20 cellular contexts compared by ENCODE assay signal in the genomic region with DNA sequence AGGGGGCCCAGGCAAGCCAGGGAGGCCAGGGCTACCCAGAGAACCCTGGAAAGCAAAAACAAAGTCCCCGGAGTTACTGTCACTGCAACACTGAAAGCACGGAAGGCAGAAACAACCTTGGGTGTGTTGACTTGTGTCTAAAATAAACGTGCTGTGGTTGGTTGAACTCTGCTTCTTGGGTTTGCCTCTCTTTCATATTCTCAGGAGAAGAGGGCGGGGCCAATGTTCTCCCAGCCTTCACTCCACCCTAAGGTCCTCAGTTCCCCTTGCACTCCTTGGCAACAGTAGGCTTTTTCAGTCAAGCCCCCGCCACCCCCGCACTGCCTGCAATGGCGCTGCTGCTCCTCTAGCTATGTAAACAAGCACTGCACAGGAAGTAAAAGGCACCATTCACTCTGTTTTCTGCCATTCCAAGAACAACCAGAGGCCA.
DNase-seq lines count a peak whose midpoint lies in the region; ATAC-seq, FAIRE-seq and TF ChIP-seq lines count a peak whose summit lies in the region.
"Had no signal": no experiment of that assay in that cellular context is flagged by ENCODE, and none has a peak within 500 bp of the region (broad histone marks: within the 10 kb centered on the region; RNA-seq: fewer than 3 reads in every experiment).

No MANE protein-coding gene starts in this region.

- no peaks in the 10 kb centered on the region for H3K79me2 ChIP-seq in K562 (ENCODE audit: control insufficient read depth, insufficient read depth, low read length)

- POLR2A ChIA-PET in Caco-2 (lab: Charles Lee) (no interaction called here), K562 (lab: Yijun Ruan, JAX) (interaction anchor here (1.7 kb wide), 1 partner anchor 11 kb away, joined by 6 read pairs; no protein-coding TSS in a partner anchor)

- no peak for TF ChIP-seq POLR2A in K562 (conservative IDR thresholded peaks at IDR 0.05)

- no peaks in the 10 kb centered on the region for H4K20me1 ChIP-seq in K562 (replicated peaks; ENCODE audit: control insufficient read depth, insufficient read depth, low read length)

- H3K9me3 Mint-ChIP-seq in Caco-2 (ENCODE audit: unreplicated experiment): no peaks in the 10 kb centered on the region
- H3K9me3 Mint-ChIP-seq: activated CD8-positive, alpha-beta T cell treated with anti-CD3 and anti-CD28 coated beads for 36 hours; activated T-cell treated with anti-CD3 and anti-CD28 coated beads, Interleukin-2, amount 50 U/mL, for 72 hours; CD8-positive, alpha-beta T cell had no signal

- H3K9ac ChIP-seq in K562 (ENCODE audit: insufficient read depth in 1 of 2, low read depth in 2 of 2, low read length in 2 of 2): no peak overlapping the region
- no peak overlapping the region for H3K9ac ChIP-seq in mucosa of rectum (ENCODE audit: low read depth in 1 of 2, low read length in 2 of 2)

- no peaks in the 10 kb centered on the region for H3K36me3 Mint-ChIP-seq in Caco-2 (ENCODE audit: insufficient read depth, unreplicated experiment)
- H3K36me3 Mint-ChIP-seq: CD8-positive, alpha-beta T cell had no signal

- TF ChIP-seq CTCF in Caco-2 (IDR thresholded peaks at IDR 0.05; ENCODE audit: insufficient read depth in 1 of 2, low read depth in 1 of 2, low read length in 1 of 2, severe bottlenecking in 1 of 2, unreplicated experiment in 1 of 2) (no peak), K562 (IDR thresholded peaks at IDR 0.05 in 2 of 3, conservative IDR thresholded peaks at IDR 0.05 in 1 of 3; ENCODE audit: insufficient read depth in 2 of 3, low read depth in 1 of 3, low read length in 3 of 3) (peak in 1 of 3 experiments; percentile 19; a peak in 1 of 6 replicates), foreskin fibroblast (IDR thresholded peaks at IDR 0.05; ENCODE audit: low read depth, low read length) (no peak)

- H3K4me3 Mint-ChIP-seq in Caco-2 (ENCODE audit: unreplicated experiment): peak overlapping the region; percentile 36
- H3K4me3 Mint-ChIP-seq: activated CD8-positive, alpha-beta T cell treated with anti-CD3 and anti-CD28 coated beads for 36 hours; activated T-cell treated with anti-CD3 and anti-CD28 coated beads, Interleukin-2, amount 50 U/mL, for 72 hours; CD8-positive, alpha-beta T cell had no signal

- BruUV-seq in Caco-2 (replicated peaks; lab: Mats Ljungman, UMichigan) (no TSS peak), K562 (replicated peaks; lab: Mats Ljungman, UMichigan) (no TSS peak)

- H3K4me1 Mint-ChIP-seq in Caco-2 (ENCODE audit: low read depth, unreplicated experiment): peaks cover 7% of the 10 kb centered on the region

- H3K4me1 ChIP-seq in Caco-2: no peaks in the 10 kb centered on the region
- H3K4me1 ChIP-seq in K562 (replicated peaks in 1 of 2; ENCODE audit: control insufficient read depth in 2 of 2, insufficient read depth in 2 of 2, low read length in 2 of 2): no peaks in the 10 kb centered on the region; a peak in 2 of 5 replicates
- H3K4me1 ChIP-seq in mucosa of rectum (ENCODE audit: control insufficient read depth in 2 of 2, insufficient read depth in 2 of 2, low read length in 2 of 2): peaks cover 0 to 8% of the 10 kb centered on the region in 2 donors

- H3K9me1 ChIP-seq in K562 (ENCODE audit: control insufficient read depth, insufficient read depth, low read length): no peaks in the 10 kb centered on the region

- intact Hi-C loops in Caco-2 (cut with micrococcal nuclease; ENCODE audit: unreplicated experiment): no loop called here
- intact Hi-C loops in K562 (cut with micrococcal nuclease): no loop called here

- in situ Hi-C loops in K562 (cut with MboI): no loop called here

- H3K9me3 ChIP-seq in Caco-2 (no peaks in the 10 kb centered on the region; the same call in 1 of the 2 replicates), K562 (replicated peaks; ENCODE audit: control insufficient read depth, insufficient read depth, low read depth, low read length) (no peaks in the 10 kb centered on the region), mucosa of rectum (ENCODE audit: control insufficient read depth in 2 of 2, low read length in 2 of 2) (no peaks in the 10 kb centered on the region)
- H3K9me3 ChIP-seq: upper lobe of left lung had no signal

- H3K4me2 ChIP-seq in K562 (ENCODE audit: insufficient read depth, low read length): peak overlapping the region; percentile 62

- no peaks in the 10 kb centered on the region for H3K36me3 ChIP-seq in Caco-2 (ENCODE audit: control insufficient read depth, insufficient read depth, low read length)
- H3K36me3 ChIP-seq in K562 (ENCODE audit: control insufficient read depth, insufficient read depth, low read length): no peaks in the 10 kb centered on the region
- H3K36me3 ChIP-seq in mucosa of rectum (ENCODE audit: control insufficient read depth in 2 of 2, insufficient read depth in 2 of 2, low read length in 2 of 2): no peaks in the 10 kb centered on the region
- H3K36me3 ChIP-seq: upper lobe of left lung had no signal

- H3K27me3 ChIP-seq in Caco-2 (replicated peaks; ENCODE audit: control insufficient read depth, insufficient read depth, low read length): no peaks in the 10 kb centered on the region
- H3K27me3 ChIP-seq in K562 (ENCODE audit: control insufficient read depth in 2 of 2, insufficient read depth in 2 of 2, low read length in 2 of 2): peaks cover 4 to 12% of the 10 kb centered on the region in 2 experiments; a peak in 4 of 5 replicates
- no peaks in the 10 kb centered on the region for H3K27me3 ChIP-seq in mucosa of rectum (ENCODE audit: control insufficient read depth in 2 of 2, insufficient read depth in 2 of 2, low read length in 2 of 2)
- H3K27me3 ChIP-seq: upper lobe of left lung had no signal

- H2AFZ ChIP-seq in K562 (ENCODE audit: low read depth, low read length): peak overlapping the region; percentile 83

- FAIRE-seq in K562 (lab: Jason Lieb, UNC): peak; percentile 56
- FAIRE-seq: GM12878, RCC 7860 had no signal

- H3K27me3 Mint-ChIP-seq in Caco-2 (ENCODE audit: insufficient read depth, unreplicated experiment): peaks cover 8% of the 10 kb centered on the region
- H3K27me3 Mint-ChIP-seq: activated CD8-positive, alpha-beta T cell treated with anti-CD3 and anti-CD28 coated beads for 36 hours; progenitor cell of endocrine pancreas had no signal

- H3K27ac Mint-ChIP-seq in Caco-2 (ENCODE audit: unreplicated experiment): no peak overlapping the region
- H3K27ac Mint-ChIP-seq: activated CD8-positive, alpha-beta T cell treated with anti-CD3 and anti-CD28 coated beads for 36 hours; activated T-cell treated with anti-CD3 and anti-CD28 coated beads, Interleukin-2, amount 50 U/mL, for 72 hours; CD8-positive, alpha-beta T cell; progenitor cell of endocrine pancreas had no signal

- no peak for DNase-seq in Caco-2
- DNase-seq in HuH-7 (ENCODE audit: low spot score): peak; percentile 30
- peak; percentile 37 to 64 (median 50) for DNase-seq in K562 (ENCODE audit: extremely low read depth in 1 of 4, low spot score in 3 of 4)
- DNase-seq in foreskin fibroblast: no peak
- DNase-seq in AG20443 (ENCODE audit: low spot score): no peak
- no peak for DNase-seq in NCI-H82 treated with DMSO at 0.1 percent for 48 hours (lab: John Stamatoyannopoulos, UW; ENCODE audit: unreplicated experiment)
- DNase-seq: activated CD8-positive, alpha-beta T cell treated with anti-CD3 and anti-CD28 coated beads for 36 hours; activated T-cell treated with anti-CD3 and anti-CD28 coated beads, Interleukin-2, amount 50 U/mL, for 72 hours; CD8-positive, alpha-beta T cell; effector memory CD4-positive, alpha-beta T cell; NCI-H1694; NCI-H526 treated with DMSO at 0.1 percent for 48 hours; stimulated activated CD4-positive, alpha-beta T cell treated with anti-CD3 and anti-CD28 coated beads, Interleukin-12 subunit alpha, Interleukin-12 subunit beta, amount 100 ng/mL, for 4 hours; stimulated activated naive CD4-positive, alpha-beta T cell; upper lobe of left lung had no signal

- no peak overlapping the region for H3K4me3 ChIP-seq in Caco-2 (ENCODE audit: low read depth, low read length)
- H3K4me3 ChIP-seq in K562: no peak overlapping the region
- H3K4me3 ChIP-seq in mucosa of rectum (ENCODE audit: low read length in 2 of 2): peak overlapping the region; percentile 47 to 64
- no peak overlapping the region for H3K4me3 ChIP-seq in foreskin fibroblast (ENCODE audit: low read depth in 1 of 2, low read length in 2 of 2)
- H3K4me3 ChIP-seq: GM12878, upper lobe of left lung had no signal

- 3% methylated on average over 7 of the region's 7 CpGs for WGBS in K562 (ENCODE audit: insufficient coverage, low coverage, missing lambda C conversion rate)

- TF ChIP-seq EP300 in K562 (IDR thresholded peaks at IDR 0.05; ENCODE audit: low read length): no peak

- ATAC-seq in K562 (peak; percentile 94), HG02610 (IDR thresholded peaks at IDR 0.05; ENCODE audit: unreplicated experiment) (no peak)
- ATAC-seq: activated CD8-positive, alpha-beta T cell treated with anti-CD3 and anti-CD28 coated beads for 36 hours; activated T-cell treated with anti-CD3 and anti-CD28 coated beads, Interleukin-2, amount 50 U/mL, for 72 hours; CD8-positive, alpha-beta T cell; GM12878 had no signal

- H3K27ac ChIP-seq in K562 (ENCODE audit: extremely low read depth, low read depth, low read length) (0 out of 3 replicates have a peak overlapping the region, but pooled peaks have one; percentile 14), mucosa of rectum (ENCODE audit: low read depth in 2 of 2, low read length in 2 of 2) (peak overlapping the region; percentile 63 to 80)
- H3K27ac ChIP-seq: upper lobe of left lung had no signal

- TF ChIP-seq RAD21 in K562 (CRISPR knock-in tag; conservative IDR thresholded peaks at IDR 0.05 in 1 of 2, IDR thresholded peaks at IDR 0.05 in 1 of 2): no peak

- CTCF ChIA-PET in Caco-2 (lab: Charles Lee) (interaction anchor here (0.7 kb wide), 1 partner anchor 38 kb away, joined by 3 read pairs; no protein-coding TSS in a partner anchor), K562 (lab: Yijun Ruan, JAX; ENCODE audit: low intra/inter-chr PET ratio) (no interaction called here)

TF ChIP-seq in K562, 482 proteins besides CTCF, POLR2A, EP300 and RAD21 (continues in another document):
- TF ChIP-seq YY1 (IDR thresholded peaks at IDR 0.05; ENCODE audit: borderline replicate concordance in 1 of 3, control insufficient read depth in 1 of 3, extremely low read depth in 1 of 3, insufficient read depth in 3 of 3, insufficient read length in 1 of 3, insufficient replicate concordance in 2 of 3, low read depth in 1 of 3, low read length in 2 of 3) (peak in 2 of 3 experiments; percentile 49 to 87), NR2F6 (CRISPR knock-in tag; IDR thresholded peaks at IDR 0.05) (no peak), NFYB (IDR thresholded peaks at IDR 0.05; ENCODE audit: extremely low read depth, insufficient read length) (no peak), FOXK2 (conservative IDR thresholded peaks at IDR 0.05 in 1 of 2, IDR thresholded peaks at IDR 0.05 in 1 of 2; ENCODE audit: low read depth in 2 of 2) (peak; percentile 91 to 93), ETV1 (tag; conservative IDR thresholded peaks at IDR 0.05; ENCODE audit: low read depth) (peak; percentile 61), HCFC1 (IDR thresholded peaks at IDR 0.05; ENCODE audit: low read depth, low read length) (0 out of 2 replicates have a peak, but pooled peaks have one; percentile 26)

Comparison
In these comparisons a context has a peak if more than half of its experiments do, and no peak if none do; other contexts are left out.
1. DNase-seq: peak in HuH-7 (single experiment) and K562 (4 of 4); none in Caco-2 (0 of 2), foreskin fibroblast (0 of 2), AG20443 (single experiment) and NCI-H82 treated with DMSO at 0.1 percent for 48 hours (single experiment).
2. H3K4me3 ChIP-seq: peak in mucosa of rectum (2 of 2); none in Caco-2 (single experiment), K562 (single experiment) and foreskin fibroblast (0 of 2).